Comparison of ENCODE assay signal across 22 cellular contexts in the genomic region with DNA sequence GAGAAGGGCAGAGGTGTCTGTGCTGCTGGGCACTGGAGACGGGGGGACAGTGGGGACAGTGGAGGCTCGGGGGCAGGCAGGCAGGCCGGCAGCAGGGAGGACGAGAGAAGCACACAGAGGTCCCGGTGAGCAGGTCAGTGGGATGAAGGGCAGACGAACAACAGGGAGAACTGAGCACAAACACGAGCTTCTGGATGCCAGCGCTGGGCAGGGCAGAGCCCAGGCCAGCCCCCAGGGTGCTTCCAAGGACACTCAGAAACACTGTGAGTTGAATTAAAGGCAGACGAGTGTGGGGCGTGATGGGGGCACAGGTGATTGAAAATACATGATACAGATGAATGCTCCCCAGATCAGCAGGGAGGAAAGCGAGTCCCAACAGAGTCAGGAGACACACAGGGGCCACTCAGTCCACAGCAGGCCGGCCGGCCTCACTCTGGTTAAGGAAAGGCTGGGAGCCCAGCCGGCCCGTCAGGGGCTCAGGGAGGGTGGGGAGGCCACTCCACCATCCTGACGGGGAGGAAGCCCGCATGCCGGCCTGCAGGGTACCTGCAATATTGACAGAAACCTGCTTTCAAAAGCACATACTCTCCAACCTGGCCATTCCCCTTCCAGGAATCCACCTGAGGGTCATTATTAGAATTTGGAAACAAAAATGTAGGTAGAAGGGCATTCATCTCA. TPM values are rescaled to one million over a fixed set of nuclear protein-coding genes. Genes with fewer than 3 reads are reported as not detected.
DNase-seq lines count a peak whose midpoint lies in the region; ATAC-seq and TF ChIP-seq lines count a peak whose summit lies in the region.
"Had no signal": no experiment of that assay in that cellular context is flagged by ENCODE, and none has a peak within 500 bp of the region (broad histone marks: within the 10 kb centered on the region; RNA-seq: fewer than 3 reads in every experiment).

No MANE protein-coding gene starts in this region.

- no peaks in the 10 kb centered on the region for H3K27me3 Mint-ChIP-seq in activated T-cell treated with anti-CD3 and anti-CD28 coated beads, Interleukin-2, amount 50 U/mL, for 24 hours
- H3K27me3 Mint-ChIP-seq in endothelial cell (ENCODE audit: unreplicated experiment): peaks cover 2% of the 10 kb centered on the region

- H3K36me3 Mint-ChIP-seq in activated T-cell treated with anti-CD3 and anti-CD28 coated beads, Interleukin-2, amount 50 U/mL, for 24 hours (ENCODE audit: low read depth): peaks cover 48% of the 10 kb centered on the region
- H3K36me3 Mint-ChIP-seq in endothelial cell (ENCODE audit: low read depth, unreplicated experiment): peaks cover 7% of the 10 kb centered on the region

- TF ChIP-seq CTCF in endothelial cell (IDR thresholded peaks at IDR 0.05; ENCODE audit: unreplicated experiment) (no peak), stomach (IDR thresholded peaks at IDR 0.05) (no peak)

- H3K4me1 Mint-ChIP-seq in activated T-cell treated with anti-CD3 and anti-CD28 coated beads, Interleukin-2, amount 50 U/mL, for 24 hours (ENCODE audit: low read depth): peaks cover 4% of the 10 kb centered on the region
- peaks cover 9% of the 10 kb centered on the region for H3K4me1 Mint-ChIP-seq in endothelial cell (ENCODE audit: unreplicated experiment)

- no peak overlapping the region for H3K4me3 Mint-ChIP-seq in activated T-cell treated with anti-CD3 and anti-CD28 coated beads, Interleukin-2, amount 50 U/mL, for 24 hours
- peak overlapping the region; percentile 73 for H3K4me3 Mint-ChIP-seq in endothelial cell (ENCODE audit: unreplicated experiment)
- H3K4me3 Mint-ChIP-seq: activated naive CD4-positive, alpha-beta T cell treated with anti-CD3 and anti-CD28 coated beads for 36 hours; CD8-positive, alpha-beta T cell had no signal

- H3K36me3 ChIP-seq in stomach: peaks cover 15 to 49% (median 34%) of the 10 kb centered on the region in 4 donors

- no peak overlapping the region for H3K27ac Mint-ChIP-seq in activated T-cell treated with anti-CD3 and anti-CD28 coated beads, Interleukin-2, amount 50 U/mL, for 24 hours
- H3K27ac Mint-ChIP-seq in endothelial cell (ENCODE audit: unreplicated experiment): no peak overlapping the region
- H3K27ac Mint-ChIP-seq: activated naive CD4-positive, alpha-beta T cell treated with anti-CD3 and anti-CD28 coated beads for 36 hours; CD8-positive, alpha-beta T cell had no signal

- peak; percentile 22 for DNase-seq in activated T-cell treated with anti-CD3 and anti-CD28 coated beads, Interleukin-2, amount 50 U/mL, for 24 hours
- DNase-seq in activated T-cell treated with anti-CD3 and anti-CD28 coated beads for 4 hours (no peak), endothelial cell (ENCODE audit: low spot score) (no peak), mesenteric fat pad (ENCODE audit: low spot score) (peak; percentile 43), stomach (peak; percentile 40)
- DNase-seq: ACHN; activated naive CD4-positive, alpha-beta T cell treated with anti-CD3 and anti-CD28 coated beads for 36 hours; brain microvascular endothelial cell; dermis blood vessel endothelial cell; DND-41; NCI-H1092 treated with DMSO at 0.1 percent for 48 hours; NCI-H2107; NCI-H526; stimulated activated CD4-positive, alpha-beta T cell treated with anti-CD3 and anti-CD28 coated beads, Interleukin-12 subunit alpha, Interleukin-12 subunit beta, amount 100 ng/mL, for 4 hours; stimulated activated naive CD4-positive, alpha-beta T cell treated with Interleukin-2 at 50 U/mL for 16 hours had no signal

- ATAC-seq in HG03039 (IDR thresholded peaks at IDR 0.05; ENCODE audit: unreplicated experiment) (no peak), GM19035 (IDR thresholded peaks at IDR 0.05; ENCODE audit: unreplicated experiment) (no peak), GM19463 (IDR thresholded peaks at IDR 0.05; ENCODE audit: unreplicated experiment) (no peak)
- ATAC-seq: CD8-positive, alpha-beta T cell had no signal

- intact Hi-C loops in stomach (cut with DNase I; ENCODE audit: low total_unique reads): no loop called here

- peaks cover 6 to 17% (median 10%) of the 10 kb centered on the region in 4 donors for H3K4me1 ChIP-seq in stomach

- WGBS in stomach, 5 donors: 78 to 92% (median 82%) methylated on average over 17 to 18 of the region's 18 CpGs

- peak overlapping the region in 2 of 5 donors; percentile 18 to 43 for H3K27ac ChIP-seq in stomach
- H3K27ac ChIP-seq: brain microvascular endothelial cell, esophagus muscularis mucosa, KMS-11, PC-9 had no signal

- TF ChIP-seq EP300 in stomach (IDR thresholded peaks at IDR 0.05): no peak

- H3K4me3 ChIP-seq in stomach: no peak overlapping the region
- H3K4me3 ChIP-seq: esophagus muscularis mucosa, PC-9 had no signal

- no peaks in the 10 kb centered on the region for H3K9me3 ChIP-seq in stomach
- H3K9me3 ChIP-seq: esophagus muscularis mucosa had no signal

- no peaks in the 10 kb centered on the region for H3K27me3 ChIP-seq in stomach
- H3K27me3 ChIP-seq: brain microvascular endothelial cell, esophagus muscularis mucosa had no signal

- no peaks in the 10 kb centered on the region for H3K9me3 Mint-ChIP-seq in activated T-cell treated with anti-CD3 and anti-CD28 coated beads, Interleukin-2, amount 50 U/mL, for 24 hours
- no peaks in the 10 kb centered on the region for H3K9me3 Mint-ChIP-seq in endothelial cell (ENCODE audit: unreplicated experiment)
- H3K9me3 Mint-ChIP-seq: activated naive CD4-positive, alpha-beta T cell treated with anti-CD3 and anti-CD28 coated beads for 36 hours; CD8-positive, alpha-beta T cell had no signal

- TF ChIP-seq POLR2A in stomach (IDR thresholded peaks at IDR 0.05): no peak

RNA-seq across cellular contexts. Expression of gene SLC19A1, which starts 14.1 kb away (rescaled TPM):
- total RNA-seq in endothelial cell (ENCODE audit: unreplicated experiment) (27.1 TPM), mesenteric fat pad (21.7 TPM), stomach (10 to 100 TPM in 1 of 5 donors, 1 to 10 TPM in 4; 3.1 to 23.3 (median 3.9) TPM)
- polyA plus RNA-seq in stomach: 1 to 10 TPM; 2.9 to 9.9 (median 6.7) TPM

Comparison
In these comparisons a context has a peak if more than half of its experiments do, and no peak if none do; other contexts are left out.
1. DNase-seq: peak in activated T-cell treated with anti-CD3 and anti-CD28 coated beads, Interleukin-2, amount 50 U/mL, for 24 hours (single experiment), mesenteric fat pad (single experiment) and stomach (single experiment); none in activated T-cell treated with anti-CD3 and anti-CD28 coated beads for 4 hours (single experiment) and endothelial cell (single experiment).